1 cellular context compared by ENCODE assay signal in genomic region chr3:31565288-31565687, GRCh38.
TF ChIP-seq lines count a peak whose summit lies in the region.

No MANE protein-coding gene starts in this region.

TF ChIP-seq in GM23338, 12 proteins besides CTCF, POLR2A, EP300 and RAD21 (continued from another document):
- TF ChIP-seq REST (IDR thresholded peaks at IDR 0.05; ENCODE audit: unreplicated experiment) (no peak), ZNF331 (CRISPR knock-in tag; IDR thresholded peaks at IDR 0.05; ENCODE audit: low read depth) (no peak), EZH2 (IDR thresholded peaks at IDR 0.05; ENCODE audit: low read depth, unreplicated experiment) (no peak), EZH2phosphoT487 (IDR thresholded peaks at IDR 0.05; ENCODE audit: unreplicated experiment) (no peak), ZNF114 (CRISPR knock-in tag; IDR thresholded peaks at IDR 0.05) (no peak)
